Comparison of ENCODE assay signal across 1 cellular context in the genomic region with DNA sequence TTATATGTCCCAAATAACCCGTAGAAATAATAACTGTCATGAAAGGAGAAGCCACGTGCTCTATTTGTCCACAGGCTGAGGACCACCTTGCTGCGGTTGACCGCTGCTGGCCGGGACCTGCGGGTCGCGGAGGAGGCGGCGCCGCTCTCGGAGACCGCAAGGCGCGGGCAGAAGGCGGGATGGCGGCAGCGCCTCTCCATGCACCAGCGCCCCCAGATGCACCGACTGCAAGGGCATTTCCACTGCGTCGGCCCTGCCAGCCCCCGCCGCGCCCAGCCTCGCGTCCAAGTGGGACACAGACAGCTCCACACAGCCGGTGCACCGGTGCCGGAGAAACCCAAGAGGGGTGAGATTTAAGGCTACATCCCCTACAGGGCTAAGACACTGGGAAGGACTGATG.
TF ChIP-seq lines count a peak whose summit lies in the region.

No MANE protein-coding gene starts in this region.

TF ChIP-seq in HEK293, 187 proteins besides CTCF, POLR2A, EP300 and RAD21 (continued from another document):
- TF ChIP-seq, protein P1, sequence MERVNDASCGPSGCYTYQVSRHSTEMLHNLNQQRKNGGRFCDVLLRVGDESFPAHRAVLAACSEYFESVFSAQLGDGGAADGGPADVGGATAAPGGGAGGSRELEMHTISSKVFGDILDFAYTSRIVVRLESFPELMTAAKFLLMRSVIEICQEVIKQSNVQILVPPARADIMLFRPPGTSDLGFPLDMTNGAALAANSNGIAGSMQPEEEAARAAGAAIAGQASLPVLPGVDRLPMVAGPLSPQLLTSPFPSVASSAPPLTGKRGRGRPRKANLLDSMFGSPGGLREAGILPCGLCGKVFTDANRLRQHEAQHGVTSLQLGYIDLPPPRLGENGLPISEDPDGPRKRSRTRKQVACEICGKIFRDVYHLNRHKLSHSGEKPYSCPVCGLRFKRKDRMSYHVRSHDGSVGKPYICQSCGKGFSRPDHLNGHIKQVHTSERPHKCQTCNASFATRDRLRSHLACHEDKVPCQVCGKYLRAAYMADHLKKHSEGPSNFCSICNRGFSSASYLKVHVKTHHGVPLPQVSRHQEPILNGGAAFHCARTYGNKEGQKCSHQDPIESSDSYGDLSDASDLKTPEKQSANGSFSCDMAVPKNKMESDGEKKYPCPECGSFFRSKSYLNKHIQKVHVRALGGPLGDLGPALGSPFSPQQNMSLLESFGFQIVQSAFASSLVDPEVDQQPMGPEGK (tag by site-specific recombination; IDR thresholded peaks at IDR 0.05) = peak; percentile 56
- TF ChIP-seq, protein P2, sequence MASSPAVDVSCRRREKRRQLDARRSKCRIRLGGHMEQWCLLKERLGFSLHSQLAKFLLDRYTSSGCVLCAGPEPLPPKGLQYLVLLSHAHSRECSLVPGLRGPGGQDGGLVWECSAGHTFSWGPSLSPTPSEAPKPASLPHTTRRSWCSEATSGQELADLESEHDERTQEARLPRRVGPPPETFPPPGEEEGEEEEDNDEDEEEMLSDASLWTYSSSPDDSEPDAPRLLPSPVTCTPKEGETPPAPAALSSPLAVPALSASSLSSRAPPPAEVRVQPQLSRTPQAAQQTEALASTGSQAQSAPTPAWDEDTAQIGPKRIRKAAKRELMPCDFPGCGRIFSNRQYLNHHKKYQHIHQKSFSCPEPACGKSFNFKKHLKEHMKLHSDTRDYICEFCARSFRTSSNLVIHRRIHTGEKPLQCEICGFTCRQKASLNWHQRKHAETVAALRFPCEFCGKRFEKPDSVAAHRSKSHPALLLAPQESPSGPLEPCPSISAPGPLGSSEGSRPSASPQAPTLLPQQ (tag by site-specific recombination; IDR thresholded peaks at IDR 0.05) = 0 out of 2 replicates have a peak, but pooled peaks have one; percentile 10
- no peak for TF ChIP-seq ZNF354C (tag by site-specific recombination; IDR thresholded peaks at IDR 0.05; ENCODE audit: borderline replicate concordance, low read depth)
- TF ChIP-seq, protein P3, sequence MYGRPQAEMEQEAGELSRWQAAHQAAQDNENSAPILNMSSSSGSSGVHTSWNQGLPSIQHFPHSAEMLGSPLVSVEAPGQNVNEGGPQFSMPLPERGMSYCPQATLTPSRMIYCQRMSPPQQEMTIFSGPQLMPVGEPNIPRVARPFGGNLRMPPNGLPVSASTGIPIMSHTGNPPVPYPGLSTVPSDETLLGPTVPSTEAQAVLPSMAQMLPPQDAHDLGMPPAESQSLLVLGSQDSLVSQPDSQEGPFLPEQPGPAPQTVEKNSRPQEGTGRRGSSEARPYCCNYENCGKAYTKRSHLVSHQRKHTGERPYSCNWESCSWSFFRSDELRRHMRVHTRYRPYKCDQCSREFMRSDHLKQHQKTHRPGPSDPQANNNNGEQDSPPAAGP (tag by site-specific recombination; IDR thresholded peaks at IDR 0.05) = no peak
TF ChIP-seq in HEK293: peak in this region for 11.
